ENCODE assay signal across 20 cellular contexts in the genomic region with DNA sequence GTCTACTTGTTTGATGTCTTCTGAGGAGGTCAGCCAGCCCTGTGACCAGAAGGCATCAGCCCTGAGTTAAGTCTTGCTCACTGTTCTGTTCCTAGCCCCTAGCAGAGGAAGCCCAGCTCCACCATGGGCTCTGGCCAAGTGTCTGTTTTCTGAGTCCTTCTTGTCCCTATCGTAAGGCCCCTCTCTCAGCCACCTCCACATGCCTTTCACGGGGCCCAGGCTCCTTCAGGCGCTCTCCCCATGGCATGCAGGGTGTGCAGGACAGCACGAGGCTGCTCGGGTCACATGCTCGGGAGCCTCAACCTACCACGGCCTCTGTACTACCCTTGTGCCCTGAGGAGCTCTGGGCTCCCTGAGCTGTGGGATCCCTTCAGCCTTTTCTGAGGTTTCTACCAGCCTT.
"Had no signal": no experiment of that assay in that cellular context is flagged by ENCODE, and none has a peak within 500 bp of the region (broad histone marks: within the 10 kb centered on the region; RNA-seq: fewer than 3 reads in every experiment).

No MANE protein-coding gene starts in this region.

- H3K4me3 ChIP-seq: gastrocnemius medialis, hepatocyte, left lung, right lobe of liver, smooth muscle cell, thoracic aorta, transverse colon had no signal

- H3K4me1 Mint-ChIP-seq: natural killer cell; stimulated activated effector memory CD8-positive, alpha-beta T cell treated with anti-CD3 and anti-CD28 coated beads, Interleukin-12 subunit alpha, Interleukin-12 subunit beta, amount 100 ng/mL, for 72 hours had no signal

- H3K9me3 Mint-ChIP-seq: natural killer cell; stimulated activated effector memory CD8-positive, alpha-beta T cell treated with anti-CD3 and anti-CD28 coated beads, Interleukin-12 subunit alpha, Interleukin-12 subunit beta, amount 100 ng/mL, for 72 hours had no signal

- H3K27ac ChIP-seq: gastrocnemius medialis, hepatocyte, left lung, parathyroid adenoma, right lobe of liver, thoracic aorta, transverse colon had no signal

- H3K9ac ChIP-seq: parathyroid adenoma had no signal

- H3K36me3 ChIP-seq: gastrocnemius medialis, left lung, right lobe of liver, thoracic aorta, transverse colon had no signal

- H3K27ac Mint-ChIP-seq: natural killer cell; progenitor cell of endocrine pancreas; stimulated activated effector memory CD8-positive, alpha-beta T cell treated with anti-CD3 and anti-CD28 coated beads, Interleukin-12 subunit alpha, Interleukin-12 subunit beta, amount 100 ng/mL, for 72 hours had no signal

- FAIRE-seq: islet of Langerhans had no signal

- H3K4me3 Mint-ChIP-seq: natural killer cell; stimulated activated effector memory CD8-positive, alpha-beta T cell treated with anti-CD3 and anti-CD28 coated beads, Interleukin-12 subunit alpha, Interleukin-12 subunit beta, amount 100 ng/mL, for 72 hours had no signal

- H3K4me1 ChIP-seq: gastrocnemius medialis, left lung, parathyroid adenoma, right lobe of liver, transverse colon had no signal

- H3K79me2 ChIP-seq: hepatocyte, parathyroid adenoma had no signal

- H3K9me3 ChIP-seq: gastrocnemius medialis, left lung, right lobe of liver, thoracic aorta, transverse colon had no signal

- ATAC-seq: gastrocnemius medialis; left cardiac atrium; left lung; natural killer cell; stimulated activated effector memory CD8-positive, alpha-beta T cell treated with anti-CD3 and anti-CD28 coated beads, Interleukin-12 subunit alpha, Interleukin-12 subunit beta, amount 100 ng/mL, for 72 hours had no signal

- H3K36me3 Mint-ChIP-seq: natural killer cell; stimulated activated effector memory CD8-positive, alpha-beta T cell treated with anti-CD3 and anti-CD28 coated beads, Interleukin-12 subunit alpha, Interleukin-12 subunit beta, amount 100 ng/mL, for 72 hours had no signal

- DNase-seq: cerebellar nuclear complex; cortex of kidney; gastrocnemius medialis; head of caudate nucleus; left cardiac atrium; left lung; mammary epithelial cell; natural killer cell; right lobe of liver; stimulated activated CD4-positive, alpha-beta T cell treated with anti-CD3 and anti-CD28 coated beads, Interleukin-2, amount 100 ng/mL, for 24 hours; stimulated activated CD4-positive, alpha-beta T cell treated with anti-CD3 and anti-CD28 coated beads, Interleukin-4, amount 100 ng/mL, for 24 hours; stimulated activated naive CD4-positive, alpha-beta T cell treated with Interleukin-2 at 50 U/mL for 16 hours; transverse colon had no signal

- H3K27me3 ChIP-seq: gastrocnemius medialis, hepatocyte, left lung, right lobe of liver, transverse colon had no signal

- H2AFZ ChIP-seq: hepatocyte, parathyroid adenoma had no signal

- H3K4me2 ChIP-seq: hepatocyte, smooth muscle cell had no signal
